Comparison of ENCODE assay signal across 8 cellular contexts in the genomic region with DNA sequence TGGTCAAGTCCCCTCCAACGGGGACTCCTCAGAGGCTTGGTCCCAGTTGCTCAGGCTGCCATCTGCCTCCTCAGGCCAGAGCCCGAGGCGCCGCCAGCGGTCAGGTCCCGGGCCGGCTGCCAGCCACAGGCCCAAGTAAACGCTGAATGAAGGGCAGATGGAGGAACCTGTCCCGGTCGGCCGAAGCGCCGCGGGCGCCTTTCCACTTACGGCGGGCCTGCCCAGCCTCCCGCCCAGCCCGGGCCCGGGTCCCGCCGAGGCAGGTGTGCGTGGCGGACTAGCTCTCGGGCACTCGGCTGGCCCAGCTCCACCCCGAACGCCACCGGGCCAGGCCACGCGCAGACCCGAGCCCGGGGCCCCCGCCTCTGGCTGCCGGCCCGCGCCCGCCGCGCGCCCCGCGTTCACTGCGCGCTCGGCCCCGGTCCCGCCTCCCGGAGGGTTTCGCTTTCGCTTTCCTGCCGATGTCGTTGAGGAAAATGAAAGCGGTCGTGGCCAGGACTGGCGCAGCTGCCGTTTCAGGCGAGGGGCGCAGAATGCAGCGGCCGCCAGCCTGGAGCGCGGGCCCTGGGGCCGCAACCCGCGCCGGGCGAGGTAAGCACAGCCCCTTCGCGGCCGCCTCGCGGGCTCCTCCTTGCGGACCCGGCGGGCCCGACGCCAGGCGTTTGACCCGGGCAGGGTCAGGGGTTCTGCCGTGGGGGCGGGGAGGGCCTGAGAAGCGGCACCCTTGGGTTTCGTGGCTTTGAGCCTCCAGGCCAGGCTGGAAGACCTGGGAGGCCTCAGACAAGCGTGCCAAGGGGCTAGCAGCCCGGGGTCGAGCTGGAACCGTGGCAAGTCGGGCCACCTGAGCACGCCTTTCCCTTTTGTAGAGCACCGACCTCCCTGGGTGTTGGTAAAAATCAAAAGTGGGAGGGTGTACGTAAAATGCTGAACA. TPM values are rescaled to one million over a fixed set of nuclear protein-coding genes. Genes with fewer than 3 reads are reported as not detected.
DNase-seq lines count a peak whose midpoint lies in the region; ATAC-seq and TF ChIP-seq lines count a peak whose summit lies in the region.

No MANE protein-coding gene starts in this region.

- H3K4me3 ChIP-seq in WERI-Rb-1 (ENCODE audit: low read depth, low read length) (peak overlapping the region; percentile 69), breast epithelium (peak overlapping the region; percentile 66 to 82 (median 77))

- peak; percentile 86 for TF ChIP-seq CTCF in 22Rv1 (IDR thresholded peaks at IDR 0.05)
- TF ChIP-seq CTCF in WERI-Rb-1 (IDR thresholded peaks at IDR 0.05; ENCODE audit: low read depth, low read length), result peak; percentile 84
- peak in 2 of 3 donors; percentile 29 to 56 for TF ChIP-seq CTCF in breast epithelium (IDR thresholded peaks at IDR 0.05)

- DNase-seq in NCI-H1930 (lab: John Stamatoyannopoulos, UW) (peak; percentile 21 to 45), WERI-Rb-1 (peak; percentile 84), breast epithelium (ENCODE audit: low spot score in 2 of 2) (peak in 1 of 2 donors; percentile 40), iris pigment epithelial cell (ENCODE audit: low read depth) (peak; percentile 80)
- DNase-seq in stimulated activated CD4-positive, alpha-beta T cell treated with anti-CD3 and anti-CD28 coated beads, Interleukin-15, amount 100 ng/mL, for 1 hour (ENCODE audit: low read depth in 1 of 2, low spot score in 1 of 2), result peak; percentile 64 to 82

- H3K9me3 ChIP-seq in WERI-Rb-1 (ENCODE audit: severe bottlenecking) (no peaks in the 10 kb centered on the region), breast epithelium (no peaks in the 10 kb centered on the region)

- TF ChIP-seq POLR2A in breast epithelium (IDR thresholded peaks at IDR 0.05), result no peak

- H3K36me3 ChIP-seq in WERI-Rb-1, result no peaks in the 10 kb centered on the region
- H3K36me3 ChIP-seq in breast epithelium, result no peaks in the 10 kb centered on the region

- ATAC-seq in GM18498 (IDR thresholded peaks at IDR 0.05; ENCODE audit: unreplicated experiment) (peak; percentile 74), HG02870 (IDR thresholded peaks at IDR 0.05; ENCODE audit: unreplicated experiment) (peak; percentile 59)

- no peaks in the 10 kb centered on the region for H3K27me3 ChIP-seq in WERI-Rb-1 (ENCODE audit: insufficient read depth, low read depth, severe bottlenecking)
- no peaks in the 10 kb centered on the region for H3K27me3 ChIP-seq in breast epithelium

- intact Hi-C loops in breast epithelium (cut with DNase I; ENCODE audit: low total_unique reads), result no loop called here

- H3K27ac ChIP-seq in 22Rv1 (peak overlapping the region; percentile 71), WERI-Rb-1 (peak overlapping the region; percentile 84), breast epithelium (peak overlapping the region; percentile 99)

- peaks cover 0 to 21% of the 10 kb centered on the region in 2 donors for H3K4me1 ChIP-seq in breast epithelium

RNA-seq across cellular contexts. Expression of a gene that starts 41.2 kb away (rescaled TPM):
- 10 to 100 TPM in 2 of 3 donors, 1 to 10 TPM in 1; 6.6 to 31.5 (median 23.3) TPM for total RNA-seq in breast epithelium
